ENCODE assay signal across 1 cellular context in the genomic region with DNA sequence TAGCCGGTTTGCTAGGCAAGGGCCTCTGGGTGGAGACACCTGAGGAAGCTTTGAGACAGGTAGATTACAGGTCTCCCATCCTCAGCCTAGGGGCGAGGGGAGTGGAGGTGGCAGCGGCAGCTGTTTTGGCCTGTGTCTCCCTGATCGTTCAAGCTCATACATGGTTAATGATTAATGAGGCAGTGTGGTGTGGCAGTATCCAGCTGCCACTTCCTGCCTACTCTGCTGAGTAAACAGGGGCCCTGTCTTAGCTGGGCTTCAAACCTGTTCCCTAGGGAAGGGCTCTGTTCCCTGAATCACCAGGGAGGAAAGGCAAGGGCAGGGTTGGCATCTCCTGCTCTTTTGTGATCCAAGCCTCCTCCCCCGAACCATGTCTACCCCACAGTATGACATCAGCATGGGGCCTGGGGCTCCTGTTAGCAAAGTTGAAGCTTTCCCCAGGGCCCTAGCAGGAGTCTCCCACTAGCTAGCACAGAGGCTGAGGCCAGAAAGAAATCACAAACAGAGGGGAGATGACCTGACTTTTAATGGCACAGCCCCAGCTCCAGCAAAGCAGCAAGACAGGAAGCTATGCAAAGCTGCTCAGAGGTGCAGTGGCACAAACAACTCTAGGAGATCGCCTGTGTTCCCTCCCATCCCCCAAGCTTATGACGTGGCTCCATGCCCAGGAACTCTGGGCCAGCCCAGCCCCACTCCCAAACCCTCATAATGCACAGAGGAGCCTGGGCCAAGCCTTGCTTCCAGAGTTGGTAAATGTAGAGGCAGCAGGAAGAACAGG.
TF ChIP-seq lines count a peak whose summit lies in the region.

No MANE protein-coding gene starts in this region.

TF ChIP-seq in GM12878, 131 proteins besides CTCF, POLR2A, EP300 and RAD21 (continued from another document):
- TF ChIP-seq, protein P1, sequence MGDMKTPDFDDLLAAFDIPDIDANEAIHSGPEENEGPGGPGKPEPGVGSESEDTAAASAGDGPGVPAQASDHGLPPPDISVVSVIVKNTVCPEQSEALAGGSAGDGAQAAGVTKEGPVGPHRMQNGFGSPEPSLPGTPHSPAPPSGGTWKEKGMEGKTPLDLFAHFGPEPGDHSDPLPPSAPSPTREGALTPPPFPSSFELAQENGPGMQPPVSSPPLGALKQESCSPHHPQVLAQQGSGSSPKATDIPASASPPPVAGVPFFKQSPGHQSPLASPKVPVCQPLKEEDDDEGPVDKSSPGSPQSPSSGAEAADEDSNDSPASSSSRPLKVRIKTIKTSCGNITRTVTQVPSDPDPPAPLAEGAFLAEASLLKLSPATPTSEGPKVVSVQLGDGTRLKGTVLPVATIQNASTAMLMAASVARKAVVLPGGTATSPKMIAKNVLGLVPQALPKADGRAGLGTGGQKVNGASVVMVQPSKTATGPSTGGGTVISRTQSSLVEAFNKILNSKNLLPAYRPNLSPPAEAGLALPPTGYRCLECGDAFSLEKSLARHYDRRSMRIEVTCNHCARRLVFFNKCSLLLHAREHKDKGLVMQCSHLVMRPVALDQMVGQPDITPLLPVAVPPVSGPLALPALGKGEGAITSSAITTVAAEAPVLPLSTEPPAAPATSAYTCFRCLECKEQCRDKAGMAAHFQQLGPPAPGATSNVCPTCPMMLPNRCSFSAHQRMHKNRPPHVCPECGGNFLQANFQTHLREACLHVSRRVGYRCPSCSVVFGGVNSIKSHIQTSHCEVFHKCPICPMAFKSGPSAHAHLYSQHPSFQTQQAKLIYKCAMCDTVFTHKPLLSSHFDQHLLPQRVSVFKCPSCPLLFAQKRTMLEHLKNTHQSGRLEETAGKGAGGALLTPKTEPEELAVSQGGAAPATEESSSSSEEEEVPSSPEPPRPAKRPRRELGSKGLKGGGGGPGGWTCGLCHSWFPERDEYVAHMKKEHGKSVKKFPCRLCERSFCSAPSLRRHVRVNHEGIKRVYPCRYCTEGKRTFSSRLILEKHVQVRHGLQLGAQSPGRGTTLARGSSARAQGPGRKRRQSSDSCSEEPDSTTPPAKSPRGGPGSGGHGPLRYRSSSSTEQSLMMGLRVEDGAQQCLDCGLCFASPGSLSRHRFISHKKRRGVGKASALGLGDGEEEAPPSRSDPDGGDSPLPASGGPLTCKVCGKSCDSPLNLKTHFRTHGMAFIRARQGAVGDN (IDR thresholded peaks at IDR 0.05): peak; percentile 82
- TF ChIP-seq IRF4 (IDR thresholded peaks at IDR 0.05; ENCODE audit: low read depth, low read length): no peak
- TF ChIP-seq BCL11A (IDR thresholded peaks at IDR 0.05; ENCODE audit: low read depth, low read length): peak; percentile 32; the same call in 1 of the 2 replicates
- TF ChIP-seq POLR2AphosphoS5 (IDR thresholded peaks at IDR 0.05; ENCODE audit: low read length): peak; percentile 33; the same call in 1 of the 2 replicates
- TF ChIP-seq MTA2 (IDR thresholded peaks at IDR 0.05; ENCODE audit: low read depth): peak; percentile 57
- TF ChIP-seq RELA (IDR thresholded peaks at IDR 0.05; ENCODE audit: borderline replicate concordance, partially characterized antibody): no peak
- peak; percentile 90 for TF ChIP-seq NBN (IDR thresholded peaks at IDR 0.05)
- TF ChIP-seq, protein P2, sequence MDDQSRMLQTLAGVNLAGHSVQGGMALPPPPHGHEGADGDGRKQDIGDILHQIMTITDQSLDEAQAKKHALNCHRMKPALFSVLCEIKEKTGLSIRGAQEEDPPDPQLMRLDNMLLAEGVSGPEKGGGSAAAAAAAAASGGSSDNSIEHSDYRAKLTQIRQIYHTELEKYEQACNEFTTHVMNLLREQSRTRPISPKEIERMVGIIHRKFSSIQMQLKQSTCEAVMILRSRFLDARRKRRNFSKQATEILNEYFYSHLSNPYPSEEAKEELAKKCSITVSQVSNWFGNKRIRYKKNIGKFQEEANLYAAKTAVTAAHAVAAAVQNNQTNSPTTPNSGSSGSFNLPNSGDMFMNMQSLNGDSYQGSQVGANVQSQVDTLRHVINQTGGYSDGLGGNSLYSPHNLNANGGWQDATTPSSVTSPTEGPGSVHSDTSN (IDR thresholded peaks at IDR 0.05; ENCODE audit: insufficient replicate concordance, low read depth, low read length): peak; percentile 71
- TF ChIP-seq, protein P3, sequence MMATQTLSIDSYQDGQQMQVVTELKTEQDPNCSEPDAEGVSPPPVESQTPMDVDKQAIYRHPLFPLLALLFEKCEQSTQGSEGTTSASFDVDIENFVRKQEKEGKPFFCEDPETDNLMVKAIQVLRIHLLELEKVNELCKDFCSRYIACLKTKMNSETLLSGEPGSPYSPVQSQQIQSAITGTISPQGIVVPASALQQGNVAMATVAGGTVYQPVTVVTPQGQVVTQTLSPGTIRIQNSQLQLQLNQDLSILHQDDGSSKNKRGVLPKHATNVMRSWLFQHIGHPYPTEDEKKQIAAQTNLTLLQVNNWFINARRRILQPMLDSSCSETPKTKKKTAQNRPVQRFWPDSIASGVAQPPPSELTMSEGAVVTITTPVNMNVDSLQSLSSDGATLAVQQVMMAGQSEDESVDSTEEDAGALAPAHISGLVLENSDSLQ (IDR thresholded peaks at IDR 0.05): peak; percentile 79
- peak; percentile 48; the same call in 1 of the 2 replicates for TF ChIP-seq ZNF24 (IDR thresholded peaks at IDR 0.05)
- no peak for TF ChIP-seq STAT1 (conservative IDR thresholded peaks at IDR 0.05)
- TF ChIP-seq KAT2A (conservative IDR thresholded peaks at IDR 0.05; ENCODE audit: control insufficient read depth, low read depth, low read length): no peak
- TF ChIP-seq BACH1 (IDR thresholded peaks at IDR 0.05; ENCODE audit: borderline replicate concordance): peak; percentile 10; the same call in 1 of the 2 replicates
- peak; percentile 77 for TF ChIP-seq ATF7 (IDR thresholded peaks at IDR 0.05; ENCODE audit: low read depth)
- TF ChIP-seq SP1 (IDR thresholded peaks at IDR 0.05; ENCODE audit: low read depth, low read length): no peak
- TF ChIP-seq, protein P4, sequence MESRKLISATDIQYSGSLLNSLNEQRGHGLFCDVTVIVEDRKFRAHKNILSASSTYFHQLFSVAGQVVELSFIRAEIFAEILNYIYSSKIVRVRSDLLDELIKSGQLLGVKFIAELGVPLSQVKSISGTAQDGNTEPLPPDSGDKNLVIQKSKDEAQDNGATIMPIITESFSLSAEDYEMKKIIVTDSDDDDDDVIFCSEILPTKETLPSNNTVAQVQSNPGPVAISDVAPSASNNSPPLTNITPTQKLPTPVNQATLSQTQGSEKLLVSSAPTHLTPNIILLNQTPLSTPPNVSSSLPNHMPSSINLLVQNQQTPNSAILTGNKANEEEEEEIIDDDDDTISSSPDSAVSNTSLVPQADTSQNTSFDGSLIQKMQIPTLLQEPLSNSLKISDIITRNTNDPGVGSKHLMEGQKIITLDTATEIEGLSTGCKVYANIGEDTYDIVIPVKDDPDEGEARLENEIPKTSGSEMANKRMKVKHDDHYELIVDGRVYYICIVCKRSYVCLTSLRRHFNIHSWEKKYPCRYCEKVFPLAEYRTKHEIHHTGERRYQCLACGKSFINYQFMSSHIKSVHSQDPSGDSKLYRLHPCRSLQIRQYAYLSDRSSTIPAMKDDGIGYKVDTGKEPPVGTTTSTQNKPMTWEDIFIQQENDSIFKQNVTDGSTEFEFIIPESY (IDR thresholded peaks at IDR 0.05): no peak
- peak; percentile 72 for TF ChIP-seq KLF5 (IDR thresholded peaks at IDR 0.05; ENCODE audit: partially characterized antibody)
- TF ChIP-seq, protein P5, sequence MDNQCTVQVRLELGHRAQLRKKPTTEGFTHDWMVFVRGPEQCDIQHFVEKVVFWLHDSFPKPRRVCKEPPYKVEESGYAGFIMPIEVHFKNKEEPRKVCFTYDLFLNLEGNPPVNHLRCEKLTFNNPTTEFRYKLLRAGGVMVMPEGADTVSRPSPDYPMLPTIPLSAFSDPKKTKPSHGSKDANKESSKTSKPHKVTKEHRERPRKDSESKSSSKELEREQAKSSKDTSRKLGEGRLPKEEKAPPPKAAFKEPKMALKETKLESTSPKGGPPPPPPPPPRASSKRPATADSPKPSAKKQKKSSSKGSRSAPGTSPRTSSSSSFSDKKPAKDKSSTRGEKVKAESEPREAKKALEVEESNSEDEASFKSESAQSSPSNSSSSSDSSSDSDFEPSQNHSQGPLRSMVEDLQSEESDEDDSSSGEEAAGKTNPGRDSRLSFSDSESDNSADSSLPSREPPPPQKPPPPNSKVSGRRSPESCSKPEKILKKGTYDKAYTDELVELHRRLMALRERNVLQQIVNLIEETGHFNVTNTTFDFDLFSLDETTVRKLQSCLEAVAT (IDR thresholded peaks at IDR 0.05): 0 out of 2 replicates have a peak, but pooled peaks have one; percentile 52
